Comparison of ENCODE assay signal across 5 cellular contexts in the genomic region with DNA sequence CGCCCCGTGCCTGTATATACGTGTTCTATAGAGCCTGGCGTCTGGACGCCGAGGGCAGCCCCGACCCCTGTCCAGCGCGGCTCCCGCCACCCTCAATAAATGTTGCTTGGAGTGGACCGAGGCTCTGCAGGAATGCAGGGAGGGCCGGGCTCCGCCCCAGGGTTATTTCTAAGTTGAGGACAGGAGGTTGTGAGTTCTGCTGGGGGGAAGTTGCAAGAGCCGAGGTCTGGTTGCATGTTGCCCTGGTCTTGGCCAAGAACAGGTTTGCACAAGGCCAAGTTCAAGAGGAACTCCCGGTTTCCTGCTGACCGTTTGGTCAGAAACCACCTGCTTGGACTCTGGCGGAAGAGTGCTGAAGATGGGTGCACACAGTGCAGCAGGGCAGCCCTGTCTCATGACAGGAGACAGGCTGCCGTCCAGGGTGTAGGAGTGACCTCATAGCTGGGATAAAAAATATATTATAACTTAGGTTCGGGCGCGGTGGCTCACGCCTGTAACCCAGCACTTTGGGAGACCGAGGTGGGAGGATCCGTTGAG. TPM values are rescaled to one million over a fixed set of nuclear protein-coding genes. Genes with fewer than 3 reads are reported as not detected.
"Had no signal": no experiment of that assay in that cellular context is flagged by ENCODE, and none has a peak within 500 bp of the region (broad histone marks: within the 10 kb centered on the region; RNA-seq: fewer than 3 reads in every experiment).

No MANE protein-coding gene starts in this region.

RNA-seq across cellular contexts. Expression of gene NCF1, which starts 15.5 kb away (rescaled TPM):
- total RNA-seq: astrocyte, chondrocyte, dermis blood vessel endothelial cell, progenitor cell of endocrine pancreas had no signal
- polyA plus RNA-seq: fibroblast of lung had no signal
